ENCODE assay signal across 22 cellular contexts in genomic region chr2:174511580-174512260, GRCh38. TPM values are rescaled to one million over a fixed set of nuclear protein-coding genes. Genes with fewer than 3 reads are reported as not detected.
DNase-seq lines count a peak whose midpoint lies in the region; ATAC-seq, FAIRE-seq and TF ChIP-seq lines count a peak whose summit lies in the region.
"Had no signal": no experiment of that assay in that cellular context is flagged by ENCODE, and none has a peak within 500 bp of the region (broad histone marks: within the 10 kb centered on the region; RNA-seq: fewer than 3 reads in every experiment).

No MANE protein-coding gene starts in this region.

- H3K27me3 ChIP-seq in body of pancreas (no peaks in the 10 kb centered on the region), HepG2 (ENCODE audit: control insufficient read depth in 1 of 2, insufficient read depth in 2 of 2, low read length in 2 of 2) (no peaks in the 10 kb centered on the region), small intestine (ENCODE audit: control insufficient read depth in 2 of 2, insufficient read depth in 2 of 2, low read length in 2 of 2) (no peaks in the 10 kb centered on the region), sigmoid colon (no peaks in the 10 kb centered on the region)
- H3K27me3 ChIP-seq: BLaER1 had no signal

- H3K9me3 ChIP-seq in body of pancreas (no peaks in the 10 kb centered on the region), HepG2 (ENCODE audit: low read length) (peaks cover 58% of the 10 kb centered on the region), small intestine (ENCODE audit: control insufficient read depth, low read depth) (no peaks in the 10 kb centered on the region), sigmoid colon (no peaks in the 10 kb centered on the region)

- no peak overlapping the region for H2AFZ ChIP-seq in HepG2 (ENCODE audit: low read length)

- no peak for DNase-seq in activated naive CD8-positive, alpha-beta T cell treated with anti-CD3 and anti-CD28 coated beads, Interleukin-2, amount 50 U/mL, for 24 hours
- DNase-seq in body of pancreas (peak in 1 of 4 donors; percentile 17), HepG2 (ENCODE audit: low spot score) (no peak), small intestine (peak; percentile 73), sigmoid colon (no peak), inferior parietal cortex (ENCODE audit: extremely low spot score) (no peak)
- no peak for DNase-seq in stimulated activated naive CD8-positive, alpha-beta T cell treated with anti-CD3 and anti-CD28 coated beads, Interleukin-15, Interleukin-2, amounts not matched to agents 100 U/mL and 50 U/mL, for 24 hours
- DNase-seq: 8988T; Calu3; CD8-positive, alpha-beta T cell; DMS 273 treated with DMSO at 0.1 percent for 48 hours; DMS53; DND-41; EL; H9 had no signal

- TF ChIP-seq POLR2A in body of pancreas (IDR thresholded peaks at IDR 0.05) (no peak), HepG2 (IDR thresholded peaks at IDR 0.05; ENCODE audit: insufficient read depth in 1 of 2, low read depth in 2 of 2, low read length in 2 of 2) (no peak), sigmoid colon (IDR thresholded peaks at IDR 0.05) (no peak)

- WGBS in body of pancreas, 2 donors: 34 to 36% methylated on average over 5 of the region's 5 CpGs
- 1% methylated on average over 5 of the region's 5 CpGs for WGBS in HepG2 (ENCODE audit: low lambda C conversion rate)
- 41 to 51% (median 51%) methylated on average over 5 of the region's 5 CpGs for WGBS in small intestine, 3 donors
- 53 to 56% methylated on average over 5 of the region's 5 CpGs for WGBS in sigmoid colon, 2 donors

- CTCF ChIA-PET in HepG2 (lab: Yijun Ruan, JAX; ENCODE audit: low intra/inter-chr PET ratio, low total read pairs): no interaction called here

- no peak overlapping the region for H3K9ac ChIP-seq in HepG2 (ENCODE audit: insufficient read depth, low read depth, low read length)
- H3K9ac ChIP-seq: BLaER1 had no signal

- POLR2A ChIA-PET in HepG2 (lab: Yijun Ruan, JAX): no interaction called here

- H3K4me3 ChIP-seq in body of pancreas: no peak overlapping the region
- H3K4me3 ChIP-seq in HepG2 (replicated peaks in 1 of 3; ENCODE audit: insufficient read depth in 1 of 3, low read depth in 2 of 3, low read length in 3 of 3): no peak overlapping the region
- H3K4me3 ChIP-seq in small intestine (ENCODE audit: low read depth in 1 of 2, low read length in 2 of 2): no peak overlapping the region
- no peak overlapping the region for H3K4me3 ChIP-seq in sigmoid colon
- H3K4me3 ChIP-seq: BLaER1, GM12878 had no signal

- intact Hi-C loops in body of pancreas (cut with DNase I) (no loop called here), HepG2 (cut with micrococcal nuclease; ENCODE audit: unreplicated experiment) (no loop called here), sigmoid colon (cut with DNase I) (no loop called here)

- peaks cover 16% of the 10 kb centered on the region for H3K4me1 Mint-ChIP-seq in activated naive CD8-positive, alpha-beta T cell (ENCODE audit: low read depth)
- peaks cover 10% of the 10 kb centered on the region for H3K4me1 Mint-ChIP-seq in activated naive CD8-positive, alpha-beta T cell treated with anti-CD3 and anti-CD28 coated beads, Interleukin-2, amount 50 U/mL, for 24 hours
- H3K4me1 Mint-ChIP-seq: H9 had no signal

- H3K27me3 Mint-ChIP-seq in activated naive CD8-positive, alpha-beta T cell: no peaks in the 10 kb centered on the region
- H3K27me3 Mint-ChIP-seq in activated naive CD8-positive, alpha-beta T cell treated with anti-CD3 and anti-CD28 coated beads, Interleukin-2, amount 50 U/mL, for 24 hours: no peaks in the 10 kb centered on the region

- in situ Hi-C loops in HepG2 (cut with HindIII; ENCODE audit: extremely low pct_ligation_motif_present, low pct_unique_long_range_greater_than_20kb): no loop called here

- no peak for ATAC-seq in activated naive CD8-positive, alpha-beta T cell treated with anti-CD3 and anti-CD28 coated beads, Interleukin-2, amount 50 U/mL, for 24 hours
- ATAC-seq in body of pancreas (peak; percentile 33), HepG2 (no peak)
- ATAC-seq in stimulated activated naive CD8-positive, alpha-beta T cell treated with anti-CD3 and anti-CD28 coated beads, Interleukin-15, Interleukin-2, amounts not matched to agents 100 U/mL and 50 U/mL, for 24 hours: no peak
- ATAC-seq: CD8-positive, alpha-beta T cell; GM12878 had no signal

- no peak overlapping the region for H3K4me2 ChIP-seq in HepG2 (ENCODE audit: low read depth, low read length)
- H3K4me2 ChIP-seq: BLaER1 had no signal

- TF ChIP-seq EP300 in HepG2 (IDR thresholded peaks at IDR 0.05; ENCODE audit: low read depth in 2 of 2, low read length in 2 of 2): no peak
- TF ChIP-seq EP300 in HepG2 (CRISPR knock-in tag; IDR thresholded peaks at IDR 0.05; ENCODE audit: borderline replicate concordance): no peak
- no peak for TF ChIP-seq EP300 in sigmoid colon (IDR thresholded peaks at IDR 0.05)

- peaks cover 14% of the 10 kb centered on the region for H3K36me3 Mint-ChIP-seq in activated naive CD8-positive, alpha-beta T cell
- peaks cover 14% of the 10 kb centered on the region for H3K36me3 Mint-ChIP-seq in activated naive CD8-positive, alpha-beta T cell treated with anti-CD3 and anti-CD28 coated beads, Interleukin-2, amount 50 U/mL, for 24 hours (ENCODE audit: low read depth)
- H3K36me3 Mint-ChIP-seq: CD14-positive monocyte had no signal

- peak overlapping the region; percentile 21 for H3K4me3 Mint-ChIP-seq in activated naive CD8-positive, alpha-beta T cell
- no peak overlapping the region for H3K4me3 Mint-ChIP-seq in activated naive CD8-positive, alpha-beta T cell treated with anti-CD3 and anti-CD28 coated beads, Interleukin-2, amount 50 U/mL, for 24 hours
- H3K4me3 Mint-ChIP-seq: CD14-positive monocyte, H9 had no signal

- no peak for TF ChIP-seq RAD21 in HepG2 (CRISPR knock-in tag; IDR thresholded peaks at IDR 0.05)

- TF ChIP-seq CTCF in body of pancreas (IDR thresholded peaks at IDR 0.05) (no peak), HepG2 (CRISPR knock-in tag; IDR thresholded peaks at IDR 0.05) (no peak), sigmoid colon (IDR thresholded peaks at IDR 0.05) (no peak)

- no peaks in the 10 kb centered on the region for H3K79me2 ChIP-seq in HepG2 (ENCODE audit: insufficient read depth, low read length)

- BruUV-seq in HepG2 (replicated peaks; lab: Mats Ljungman, UMichigan): no TSS peak

- no peak for FAIRE-seq in HepG2 (lab: Jason Lieb, UNC)
- FAIRE-seq in small intestine (lab: Jason Lieb, UNC): no peak
- FAIRE-seq: GM12878, GM19239, H1 had no signal

- H3K9me3 Mint-ChIP-seq in activated naive CD8-positive, alpha-beta T cell (ENCODE audit: low read depth): peaks cover 9% of the 10 kb centered on the region
- peaks cover 25% of the 10 kb centered on the region for H3K9me3 Mint-ChIP-seq in activated naive CD8-positive, alpha-beta T cell treated with anti-CD3 and anti-CD28 coated beads, Interleukin-2, amount 50 U/mL, for 24 hours

- H3K36me3 ChIP-seq in body of pancreas (replicated peaks in 1 of 2; ENCODE audit: insufficient read depth in 1 of 2, low read depth in 2 of 2): no peaks in the 10 kb centered on the region
- H3K36me3 ChIP-seq in HepG2 (replicated peaks in 1 of 2; ENCODE audit: control insufficient read depth in 1 of 2, insufficient read depth in 2 of 2, low read length in 2 of 2): no peaks in the 10 kb centered on the region
- H3K36me3 ChIP-seq in small intestine (ENCODE audit: control insufficient read depth in 2 of 2, insufficient read depth in 2 of 2, low read length in 2 of 2): no peaks in the 10 kb centered on the region
- no peaks in the 10 kb centered on the region for H3K36me3 ChIP-seq in sigmoid colon
- H3K36me3 ChIP-seq: BLaER1 had no signal

- no peaks in the 10 kb centered on the region for H4K20me1 ChIP-seq in HepG2 (ENCODE audit: insufficient read depth, low read length)
- H4K20me1 ChIP-seq: BLaER1 had no signal

- H3K27ac ChIP-seq in body of pancreas (peak overlapping the region in 1 of 4 donors; percentile 18), HepG2 (ENCODE audit: extremely low read length, insufficient read depth, low read length) (no peak overlapping the region), small intestine (ENCODE audit: low read depth in 1 of 2, low read length in 1 of 2) (no peak overlapping the region), sigmoid colon (no peak overlapping the region)
- H3K27ac ChIP-seq: BLaER1 had no signal

- peaks cover 11% of the 10 kb centered on the region for H3K4me1 ChIP-seq in body of pancreas
- H3K4me1 ChIP-seq in HepG2 (ENCODE audit: insufficient read depth, low read length): no peaks in the 10 kb centered on the region
- H3K4me1 ChIP-seq in small intestine (ENCODE audit: control insufficient read depth in 2 of 2, insufficient read depth in 1 of 2, low read depth in 1 of 2, low read length in 1 of 2): no peaks in the 10 kb centered on the region
- no peaks in the 10 kb centered on the region for H3K4me1 ChIP-seq in sigmoid colon
- H3K4me1 ChIP-seq: BLaER1 had no signal

- no peak overlapping the region for H3K27ac Mint-ChIP-seq in activated naive CD8-positive, alpha-beta T cell
- no peak overlapping the region for H3K27ac Mint-ChIP-seq in activated naive CD8-positive, alpha-beta T cell treated with anti-CD3 and anti-CD28 coated beads, Interleukin-2, amount 50 U/mL, for 24 hours
- H3K27ac Mint-ChIP-seq: CD14-positive monocyte; CD8-positive, alpha-beta T cell; H9 had no signal

RNA-seq across cellular contexts. Expression of gene GPR155, which starts 24.9 kb away (rescaled TPM):
- total RNA-seq in body of pancreas (1 to 10 TPM; 4.6 to 8.6 TPM), HepG2 (2016; rRNA removed; fragmentation: Illumina TruSeq; extraction: Trizol) (0.04 and 0.15 TPM in 2 replicates), sigmoid colon (10 to 100 TPM; 19.1 to 28.9 (median 22.7) TPM)
- 0.26 TPM in 1 of 2 replicates, not detected in the other for total RNA-seq in HepG2 (2016; cell fraction: cytosol; rRNA removed; fragmentation: Illumina TruSeq; extraction: Trizol; ENCODE audit: low read depth)
- total RNA-seq in HepG2 (2016; cell fraction: insoluble cytoplasmic fraction; rRNA removed; fragmentation: Illumina TruSeq; extraction: Trizol): 0.03 and 0.15 TPM in 2 replicates
- 0.07 and 0.09 TPM in 2 replicates for total RNA-seq in HepG2 (2016; cell fraction: membrane; rRNA removed; fragmentation: Illumina TruSeq; extraction: Trizol)
- total RNA-seq in HepG2 (2016; cell fraction: nucleus; rRNA removed; fragmentation: Illumina TruSeq; extraction: Trizol): 0.16 and 0.31 TPM in 2 replicates
- polyA plus RNA-seq in HepG2 (2011; rRNA removed) (0.39 and 0.49 TPM in 2 replicates), small intestine (1 to 10 TPM in 1 of 3 donors, under 1 TPM in 2; 0.22 to 1.9 (median 0.54) TPM), sigmoid colon (1 to 10 TPM in 1 of 3 donors, under 1 TPM in 2; under 0.01 to 4.1 (median 0.69) TPM)
- 0.13 and 0.23 TPM in 2 replicates for polyA plus RNA-seq in HepG2 (2011; cell fraction: cytosol; rRNA removed)
- 0.19 and 0.24 TPM in 2 replicates for polyA plus RNA-seq in HepG2 (2011; cell fraction: nucleus; rRNA removed)
- polyA plus RNA-seq in HepG2 (2012): 0.44 and 0.63 TPM in 2 replicates
- 0.19 TPM in 1 of 2 replicates, not detected in the other for polyA plus RNA-seq in HepG2 (2016; cell fraction: cytosol; fragmentation: Illumina TruSeq; extraction: Trizol; ENCODE audit: low read depth)
- polyA plus RNA-seq in HepG2 (2016; cell fraction: insoluble cytoplasmic fraction; fragmentation: Illumina TruSeq; extraction: Trizol; ENCODE audit: low read depth): 0.09 TPM in 1 of 2 replicates, not detected in the other
- polyA plus RNA-seq in HepG2 (2016; cell fraction: membrane; fragmentation: Illumina TruSeq; extraction: Trizol; ENCODE audit: low read depth): 0.05 TPM in 1 of 2 replicates, not detected in the other
- 0.15 and 1.1 TPM in 2 replicates for polyA plus RNA-seq in HepG2 (2016; cell fraction: nucleus; fragmentation: Illumina TruSeq; extraction: Trizol; ENCODE audit: insufficient read depth, low read depth)
- polyA minus RNA-seq in HepG2 (2011; rRNA and poly(A)+ RNA removed; ENCODE audit: low replicate concordance): 0.22 and 3.5 TPM in 2 replicates
- 0.09 and 0.40 TPM in 2 replicates for polyA minus RNA-seq in HepG2 (2011; cell fraction: cytosol; rRNA and poly(A)+ RNA removed)
- 0.52 and 0.75 TPM in 2 replicates for polyA minus RNA-seq in HepG2 (2011; cell fraction: nucleus; rRNA and poly(A)+ RNA removed)
- total RNA-seq: A673 had no signal
